ENCODE assay signal across 8 cellular contexts in the genomic region with DNA sequence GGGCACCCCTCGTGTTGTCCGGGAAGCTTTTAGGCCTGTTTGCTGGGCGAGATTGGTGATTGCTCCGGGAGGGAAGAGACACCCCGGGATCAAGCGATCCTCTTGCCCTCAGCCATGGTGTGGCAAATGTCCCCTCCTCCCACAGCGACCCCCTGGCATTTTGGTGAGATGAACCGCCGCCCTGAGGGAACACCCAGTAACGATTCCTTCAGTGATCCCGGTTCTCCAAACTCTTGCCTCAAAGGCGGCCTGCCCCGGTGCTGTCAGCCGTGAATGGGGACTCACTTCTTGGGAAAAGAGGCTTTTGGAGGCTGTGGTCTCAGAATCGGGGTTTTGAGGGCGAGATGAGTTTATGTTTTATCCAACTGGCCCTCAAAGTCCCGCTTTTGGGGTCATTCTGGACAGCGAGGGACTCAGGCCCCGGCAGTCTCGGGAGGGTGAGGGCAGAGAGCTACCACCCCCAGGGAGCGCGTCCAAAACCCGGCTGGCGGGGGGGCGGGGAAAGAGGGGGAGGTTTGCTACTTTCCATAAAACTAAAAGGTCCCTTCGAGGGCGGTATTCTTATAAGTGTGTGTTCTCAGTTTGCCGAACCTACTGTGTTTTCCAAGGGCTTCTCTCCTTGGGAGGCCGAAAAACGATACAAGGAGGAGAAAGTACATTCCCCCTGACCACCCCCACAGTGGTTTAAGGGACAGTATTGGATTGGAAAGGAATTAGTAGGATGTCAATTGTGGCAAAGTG.
A peak's percentile ranks its signal among the peaks of the same experiment; 100 is the strongest.
DNase-seq lines count a peak whose midpoint lies in the region; ATAC-seq and TF ChIP-seq lines count a peak whose summit lies in the region.

No MANE protein-coding gene starts in this region.

- H3K9me3 ChIP-seq in skeletal muscle satellite cell (replicated peaks; ENCODE audit: low read length) = no peaks in the 10 kb centered on the region

- H3K4me2 ChIP-seq in skeletal muscle satellite cell (ENCODE audit: low read length) = peak overlapping the region; percentile 89

- peaks cover 51% of the 10 kb centered on the region for H3K4me1 ChIP-seq in skeletal muscle satellite cell (ENCODE audit: control insufficient read depth, insufficient read depth, low read length)

- TF ChIP-seq POLR2A in GM19193 (IDR thresholded peaks at IDR 0.05; ENCODE audit: extremely low read depth, insufficient read depth, insufficient read length) = peak; percentile 15

- no peak for TF ChIP-seq CTCF in WI38 (IDR thresholded peaks at IDR 0.05; ENCODE audit: low read depth, low read length)

- H3K36me3 ChIP-seq in skeletal muscle satellite cell (ENCODE audit: insufficient read depth, low read length) = no peaks in the 10 kb centered on the region

- H3K9ac ChIP-seq in skeletal muscle satellite cell (ENCODE audit: low read depth, low read length) = peak overlapping the region; percentile 93

- DNase-seq in head of caudate nucleus (peak in 30 of 42 donors; percentile 24 to 69 (median 46)), COR-L47 (lab: John Stamatoyannopoulos, UW) (no peak)

- ATAC-seq in GM19397 (IDR thresholded peaks at IDR 0.05; ENCODE audit: unreplicated experiment) (no peak), HG02938 (IDR thresholded peaks at IDR 0.05; ENCODE audit: unreplicated experiment) (no peak), GM18873 (IDR thresholded peaks at IDR 0.05; ENCODE audit: low FRiP score, unreplicated experiment) (no peak)

- no peaks in the 10 kb centered on the region for H3K27me3 ChIP-seq in skeletal muscle satellite cell (ENCODE audit: control insufficient read depth, insufficient read depth, low read length)

- peak overlapping the region; percentile 86 for H3K4me3 ChIP-seq in WI38 (ENCODE audit: low read depth, low read length)
- peak overlapping the region; percentile 77 for H3K4me3 ChIP-seq in skeletal muscle satellite cell (ENCODE audit: low read length)

- intact Hi-C loops in head of caudate nucleus (cut with DNase I) = loop anchor here (2.0 to 10.0 kb wide), 2 partner anchors 15 to 221 kb away; no protein-coding TSS in a partner anchor
